Comparison of ENCODE assay signal across 12 cellular contexts in genomic region chr4:84470204-84470785, GRCh38. TPM values are rescaled to one million over a fixed set of nuclear protein-coding genes. Genes with fewer than 3 reads are reported as not detected.
A peak's percentile ranks its signal among the peaks of the same experiment; 100 is the strongest.
DNase-seq lines count a peak whose midpoint lies in the region; ATAC-seq and TF ChIP-seq lines count a peak whose summit lies in the region.
"Had no signal": no experiment of that assay in that cellular context is flagged by ENCODE, and none has a peak within 500 bp of the region (broad histone marks: within the 10 kb centered on the region; RNA-seq: fewer than 3 reads in every experiment).

No MANE protein-coding gene starts in this region.

- no peaks in the 10 kb centered on the region for H3K27me3 ChIP-seq in DND-41 (ENCODE audit: insufficient read depth, low read length, poor library complexity)
- H3K27me3 ChIP-seq in SK-N-SH (ENCODE audit: insufficient read depth): no peaks in the 10 kb centered on the region; the same call in 1 of the 2 replicates
- H3K27me3 ChIP-seq in foreskin keratinocyte: peaks cover 63% of the 10 kb centered on the region
- H3K27me3 ChIP-seq: gastroesophageal sphincter had no signal

- no peak for TF ChIP-seq EP300 in SK-N-SH (IDR thresholded peaks at IDR 0.05; ENCODE audit: borderline replicate concordance in 1 of 2, low read depth in 1 of 2, low read length in 1 of 2)

- WGBS in SK-N-SH (ENCODE audit: low lambda C conversion rate): 14% methylated on average over 4 of the region's 4 CpGs

- H3K4me2 ChIP-seq in DND-41 (ENCODE audit: insufficient read depth, low read length) (no peak overlapping the region), SK-N-SH (no peak overlapping the region)

- H4K20me1 ChIP-seq in DND-41 (ENCODE audit: insufficient read depth, low read length) (no peaks in the 10 kb centered on the region), SK-N-SH (ENCODE audit: insufficient read depth) (no peaks in the 10 kb centered on the region)

- TF ChIP-seq CTCF in DND-41 (IDR thresholded peaks at IDR 0.05; ENCODE audit: borderline replicate concordance, extremely low read depth, low read length, poor library complexity, severe bottlenecking) (peak; percentile 42), SK-N-SH (IDR thresholded peaks at IDR 0.05) (peak; percentile 20; the same call in 1 of the 2 replicates), foreskin keratinocyte (conservative IDR thresholded peaks at IDR 0.05) (peak; percentile 26)

- H3K4me3 ChIP-seq in DND-41 (ENCODE audit: low read depth in 1 of 2, low read length in 2 of 2) (no peak overlapping the region), SK-N-SH (ENCODE audit: low read depth in 2 of 2, low read length in 1 of 2) (no peak overlapping the region)
- H3K4me3 ChIP-seq: gastroesophageal sphincter, left ventricle myocardium inferior, SJSA1 had no signal

- H3K9me2 ChIP-seq in SK-N-SH: no peaks in the 10 kb centered on the region

- ATAC-seq in DND-41 (ENCODE audit: insufficient read depth, low read depth): no peak
- no peak for ATAC-seq in foreskin keratinocyte
- ATAC-seq: gastroesophageal sphincter had no signal

- H3K79me2 ChIP-seq in DND-41 (ENCODE audit: insufficient read depth, low read length): no peaks in the 10 kb centered on the region
- H3K79me2 ChIP-seq in SK-N-SH (ENCODE audit: insufficient read depth): no peaks in the 10 kb centered on the region

- H3K36me3 ChIP-seq in DND-41 (ENCODE audit: insufficient read depth, low read length) (no peaks in the 10 kb centered on the region), SK-N-SH (replicated peaks in 1 of 2; ENCODE audit: control insufficient read depth in 1 of 2, insufficient read depth in 2 of 2, low read length in 1 of 2) (no peaks in the 10 kb centered on the region)
- H3K36me3 ChIP-seq: gastroesophageal sphincter, left ventricle myocardium inferior, SJSA1 had no signal

- DNase-seq in DND-41 (peak; percentile 6), HT-29 (ENCODE audit: low spot score) (peak; percentile 32), SK-N-SH (no peak), foreskin keratinocyte (no peak), 8988T (no peak), G401 (ENCODE audit: low spot score) (no peak), NCI-H524 (lab: John Stamatoyannopoulos, UW) (no peak)
- DNase-seq: activated CD4-positive, alpha-beta T cell treated with anti-CD3 and anti-CD28 coated beads, Interleukin-2, amount 50 U/mL, for 4 hours; left ventricle myocardium inferior; stimulated activated CD8-positive, alpha-beta memory T cell treated with anti-CD3 and anti-CD28 coated beads, Interleukin-4, amount 100 ng/mL, for 48 hours had no signal

- H3F3A ChIP-seq in SK-N-SH (replicated peaks; ENCODE audit: insufficient read depth): no peaks in the 10 kb centered on the region

- H3K9ac ChIP-seq in DND-41 (ENCODE audit: low read depth, low read length) (no peak overlapping the region), SK-N-SH (no peak overlapping the region)

- in situ Hi-C loops in G401 (cut with HindIII; ENCODE audit: low sequenced_read_pairs): no loop called here

- H3K4me1 ChIP-seq in DND-41 (ENCODE audit: insufficient read depth, low read length) (no peaks in the 10 kb centered on the region), SK-N-SH (ENCODE audit: control insufficient read depth in 1 of 2, insufficient read depth in 2 of 2, low read depth in 1 of 2, low read length in 1 of 2) (no peaks in the 10 kb centered on the region), foreskin keratinocyte (no peaks in the 10 kb centered on the region)
- H3K4me1 ChIP-seq: gastroesophageal sphincter, left ventricle myocardium inferior, SJSA1 had no signal

- POLR2A ChIA-PET in SK-N-SH (lab: Yijun Ruan, JAX): no interaction called here

- H3K27ac ChIP-seq in DND-41 (ENCODE audit: low read length): no peak overlapping the region
- no peak overlapping the region for H3K27ac ChIP-seq in SK-N-SH (ENCODE audit: low read depth in 2 of 2, low read length in 1 of 2)
- H3K27ac ChIP-seq in foreskin keratinocyte: no peak overlapping the region
- H3K27ac ChIP-seq: gastroesophageal sphincter, left ventricle myocardium inferior, SJSA1 had no signal

- H2AFZ ChIP-seq in DND-41 (ENCODE audit: low read depth, low read length): no peak overlapping the region
- H2AFZ ChIP-seq in SK-N-SH (ENCODE audit: low read depth): no peak overlapping the region

- TF ChIP-seq RAD21 in SK-N-SH (IDR thresholded peaks at IDR 0.05; ENCODE audit: low read length): no peak

- CTCF ChIA-PET in SK-N-SH (lab: Yijun Ruan, JAX): no interaction called here

- H3K9me3 ChIP-seq in DND-41 (ENCODE audit: insufficient read depth, low read length, severe bottlenecking) (no peaks in the 10 kb centered on the region), SK-N-SH (no peaks in the 10 kb centered on the region)
- H3K9me3 ChIP-seq: gastroesophageal sphincter, left ventricle myocardium inferior, SJSA1 had no signal

TF ChIP-seq in SK-N-SH, 30 proteins besides CTCF, POLR2A, EP300 and RAD21 (continues in another document):
- TF ChIP-seq ELF1 (IDR thresholded peaks at IDR 0.05): no peak
- TF ChIP-seq USF2 (IDR thresholded peaks at IDR 0.05; ENCODE audit: borderline replicate concordance, low read depth, low read length): no peak
- no peak for TF ChIP-seq MAX (IDR thresholded peaks at IDR 0.05; ENCODE audit: low read depth)
- no peak for TF ChIP-seq ZBTB33 (IDR thresholded peaks at IDR 0.05; ENCODE audit: borderline replicate concordance, low read depth)
- TF ChIP-seq POLR2AphosphoS5 (IDR thresholded peaks at IDR 0.05; ENCODE audit: low read depth, low read length): no peak
- TF ChIP-seq MXI1 (IDR thresholded peaks at IDR 0.05; ENCODE audit: low read depth, low read length): no peak
- TF ChIP-seq TEAD4 (IDR thresholded peaks at IDR 0.05; ENCODE audit: borderline replicate concordance, insufficient read depth): no peak
- no peak for TF ChIP-seq TCF12 (IDR thresholded peaks at IDR 0.05)
- TF ChIP-seq REST (IDR thresholded peaks at IDR 0.05; ENCODE audit: low read depth, low read length): no peak
- no peak for TF ChIP-seq FOSL2 (IDR thresholded peaks at IDR 0.05; ENCODE audit: borderline replicate concordance, low read depth)
- TF ChIP-seq JUND (IDR thresholded peaks at IDR 0.05): no peak
- TF ChIP-seq RXRA (IDR thresholded peaks at IDR 0.05; ENCODE audit: borderline replicate concordance, low read depth): no peak
- no peak for TF ChIP-seq FOXJ3 (CRISPR knock-in tag; IDR thresholded peaks at IDR 0.05)
- no peak for TF ChIP-seq GATA2 (CRISPR knock-in tag; IDR thresholded peaks at IDR 0.05)

RNA-seq across cellular contexts. Expression of gene NKX6-1, which starts 28.8 kb away (rescaled TPM):
- not detected in 2 replicates for total RNA-seq in HT-29 (2014; rRNA removed; shearing (Covaris generic))
- not detected in 2 replicates for polyA plus RNA-seq in SK-N-SH (2012; rRNA removed)
- not detected in 2 replicates for polyA plus RNA-seq in SK-N-SH (2012; cell fraction: cytosol; rRNA removed)
- polyA plus RNA-seq in SK-N-SH (2012; cell fraction: nucleus; rRNA removed): not detected in 2 replicates
- total RNA-seq in foreskin keratinocyte: not detected in 2 replicates
- not detected in 2 replicates for polyA plus RNA-seq in foreskin keratinocyte
- total RNA-seq in G401 (2014; rRNA removed; shearing (Covaris generic)): not detected in 2 replicates
- total RNA-seq: left ventricle myocardium inferior had no signal

Comparison
In these comparisons a context has a peak if more than half of its experiments do, and no peak if none do; other contexts are left out.
1. DNase-seq: peak in DND-41 (single experiment) and HT-29 (single experiment); none in SK-N-SH (single experiment), foreskin keratinocyte (0 of 2), 8988T (single experiment), G401 (single experiment) and NCI-H524 (0 of 2).
2. Peak in every context shown above with its lines, with median percentiles within 50 percentile points of each other: CTCF ChIP-seq.